21 cellular contexts compared by ENCODE assay signal in genomic region chr15:63494406-63494805, GRCh38. TPM values are rescaled to one million over a fixed set of nuclear protein-coding genes. Genes with fewer than 3 reads are reported as not detected.
DNase-seq lines count a peak whose midpoint lies in the region; TF ChIP-seq lines count a peak whose summit lies in the region.
"Had no signal": no experiment of that assay in that cellular context is flagged by ENCODE, and none has a peak within 500 bp of the region (broad histone marks: within the 10 kb centered on the region; RNA-seq: fewer than 3 reads in every experiment).

No MANE protein-coding gene starts in this region.

- TF ChIP-seq CTCF in CD14-positive monocyte (IDR thresholded peaks at IDR 0.05) = no peak
- TF ChIP-seq CTCF in vagina (IDR thresholded peaks at IDR 0.05) = no peak

- no peaks in the 10 kb centered on the region for H3K36me3 ChIP-seq in vagina
- H3K36me3 ChIP-seq: prostate gland, SJSA1 had no signal

- intact Hi-C loops in activated CD4-positive, alpha-beta T cell treated with anti-CD3 and anti-CD28 coated beads, Interleukin-2, amount 10 ng/mL, durations not matched to agents 24 days and 14 days (cut with micrococcal nuclease) = loop anchor here (1.0 to 10.0 kb wide), 2 partner anchors 9 to 1400 kb away; no protein-coding TSS in a partner anchor
- intact Hi-C loops in CD14-positive monocyte (cut with micrococcal nuclease) (no loop called here), vagina (cut with DNase I) (no loop called here)
- intact Hi-C loops in activated CD4-positive, alpha-beta memory T cell treated with anti-CD3 and anti-CD28 coated beads for 36 hours (cut with micrococcal nuclease) = loop anchor here (1.0 kb wide), 2 partner anchors 9 to 111 kb away; no protein-coding TSS in a partner anchor

- H3K27ac ChIP-seq in vagina = no peak overlapping the region
- H3K27ac ChIP-seq: C4-2B, coronary artery, foreskin keratinocyte, GM23248, prostate gland, SJSA1 had no signal

- H3K4me3 ChIP-seq in vagina = no peak overlapping the region
- H3K4me3 ChIP-seq: coronary artery, GM23248, prostate gland, SJSA1 had no signal

- H3K9me3 Mint-ChIP-seq in activated CD4-positive, alpha-beta T cell treated with anti-CD3 and anti-CD28 coated beads, Interleukin-2, amount 10 ng/mL, durations not matched to agents 24 days and 14 days = no peaks in the 10 kb centered on the region
- H3K9me3 Mint-ChIP-seq in CD14-positive monocyte (peaks cover 0 to 3% (median 0%) of the 10 kb centered on the region in 7 donors), immature natural killer cell (no peaks in the 10 kb centered on the region)
- no peaks in the 10 kb centered on the region for H3K9me3 Mint-ChIP-seq in activated CD4-positive, alpha-beta memory T cell treated with anti-CD3 and anti-CD28 coated beads for 36 hours
- H3K9me3 Mint-ChIP-seq: brain, nephron had no signal

- peaks cover 44% of the 10 kb centered on the region for H3K4me1 Mint-ChIP-seq in activated CD4-positive, alpha-beta T cell treated with anti-CD3 and anti-CD28 coated beads, Interleukin-2, amount 10 ng/mL, durations not matched to agents 24 days and 14 days
- H3K4me1 Mint-ChIP-seq in CD14-positive monocyte = peaks cover 75% of the 10 kb centered on the region
- H3K4me1 Mint-ChIP-seq in activated CD4-positive, alpha-beta memory T cell treated with anti-CD3 and anti-CD28 coated beads for 36 hours (ENCODE audit: low read depth) = peaks cover 61% of the 10 kb centered on the region
- peaks cover 14 to 47% of the 10 kb centered on the region in 2 donors for H3K4me1 Mint-ChIP-seq in immature natural killer cell

- CTCF ChIA-PET in activated CD4-positive, alpha-beta memory T cell treated with anti-CD3 and anti-CD28 coated beads for 36 hours (lab: Charles Lee) = interaction anchor here (1.2 to 3.9 kb wide), 2 partner anchors 10 to 12 kb away, joined by 3 to 24 read pairs; no protein-coding TSS in a partner anchor

- H3K4me3 Mint-ChIP-seq in activated CD4-positive, alpha-beta T cell treated with anti-CD3 and anti-CD28 coated beads, Interleukin-2, amount 10 ng/mL, durations not matched to agents 24 days and 14 days = no peak overlapping the region
- H3K4me3 Mint-ChIP-seq in CD14-positive monocyte (peak overlapping the region; percentile 39 to 78), immature natural killer cell (peak overlapping the region in 2 of 5 donors; percentile 15 to 42)
- H3K4me3 Mint-ChIP-seq in activated CD4-positive, alpha-beta memory T cell treated with anti-CD3 and anti-CD28 coated beads for 36 hours = no peak overlapping the region
- H3K4me3 Mint-ChIP-seq: brain, nephron had no signal

- H3K27ac Mint-ChIP-seq in activated CD4-positive, alpha-beta T cell treated with anti-CD3 and anti-CD28 coated beads, Interleukin-2, amount 10 ng/mL, durations not matched to agents 24 days and 14 days = peak overlapping the region; percentile 68
- H3K27ac Mint-ChIP-seq in CD14-positive monocyte (peak overlapping the region in 5 of 7 donors; percentile 40 to 99 (median 90)), immature natural killer cell (peak overlapping the region in 4 of 6 donors; percentile 15 to 67 (median 44))
- peak overlapping the region; percentile 33 for H3K27ac Mint-ChIP-seq in activated CD4-positive, alpha-beta memory T cell treated with anti-CD3 and anti-CD28 coated beads for 36 hours
- H3K27ac Mint-ChIP-seq: nephron had no signal

- H3K9me3 ChIP-seq in vagina = no peaks in the 10 kb centered on the region
- H3K9me3 ChIP-seq: prostate gland, SJSA1 had no signal

- peak; percentile 62 for DNase-seq in activated CD4-positive, alpha-beta T cell treated with anti-CD3 and anti-CD28 coated beads, Interleukin-2, amount 10 ng/mL, durations not matched to agents 24 days and 14 days
- DNase-seq in activated CD4-positive, alpha-beta T cell treated with anti-CD3 and anti-CD28 coated beads, Interleukin-2, amount 50 U/mL, for 4 hours = no peak
- DNase-seq in CD14-positive monocyte (ENCODE audit: low spot score) = no peak
- DNase-seq in activated CD4-positive, alpha-beta memory T cell treated with anti-CD3 and anti-CD28 coated beads for 36 hours = peak; percentile 58
- DNase-seq in immature natural killer cell = no peak
- DNase-seq in DMS 273 (lab: John Stamatoyannopoulos, UW; ENCODE audit: unreplicated experiment) = no peak
- DNase-seq in vagina (ENCODE audit: extremely low spot score in 2 of 2) = no peak
- no peak for DNase-seq in NCI-H146 treated with DMSO at 0.1 percent for 48 hours (lab: John Stamatoyannopoulos, UW; ENCODE audit: unreplicated experiment)
- DNase-seq: DMS79; foreskin keratinocyte; GM23248; hypothalamus; NCI-H1092; NCI-H69; stimulated activated CD8-positive, alpha-beta memory T cell treated with anti-CD3 and anti-CD28 coated beads, Interleukin-4, amount 100 ng/mL, for 48 hours had no signal

- H3K4me1 ChIP-seq in vagina = peaks cover 11% of the 10 kb centered on the region
- H3K4me1 ChIP-seq: prostate gland had no signal

- no peaks in the 10 kb centered on the region for H3K27me3 ChIP-seq in vagina
- H3K27me3 ChIP-seq: SJSA1 had no signal

- TF ChIP-seq POLR2A in vagina (IDR thresholded peaks at IDR 0.05) = no peak

- POLR2A ChIA-PET in activated CD4-positive, alpha-beta memory T cell treated with anti-CD3 and anti-CD28 coated beads for 36 hours (lab: Charles Lee) = interaction anchor here (0.6 to 5.1 kb wide), 2 partner anchors 10 to 107 kb away, joined by 3 to 40 read pairs; partner anchors contain the start of gene USP3

- peaks cover 2% of the 10 kb centered on the region for H3K36me3 Mint-ChIP-seq in activated CD4-positive, alpha-beta T cell treated with anti-CD3 and anti-CD28 coated beads, Interleukin-2, amount 10 ng/mL, durations not matched to agents 24 days and 14 days (ENCODE audit: low read depth)
- H3K36me3 Mint-ChIP-seq in CD14-positive monocyte (peaks cover 11 to 23% of the 10 kb centered on the region in 2 donors), immature natural killer cell (peaks cover 0 to 5% (median 0%) of the 10 kb centered on the region in 3 donors)
- H3K36me3 Mint-ChIP-seq in activated CD4-positive, alpha-beta memory T cell treated with anti-CD3 and anti-CD28 coated beads for 36 hours = no peaks in the 10 kb centered on the region
- H3K36me3 Mint-ChIP-seq: brain had no signal

- no peaks in the 10 kb centered on the region for H3K27me3 Mint-ChIP-seq in activated CD4-positive, alpha-beta T cell treated with anti-CD3 and anti-CD28 coated beads, Interleukin-2, amount 10 ng/mL, durations not matched to agents 24 days and 14 days
- H3K27me3 Mint-ChIP-seq in CD14-positive monocyte (ENCODE audit: low read depth in 3 of 3) (peaks cover 0 to 9% (median 0%) of the 10 kb centered on the region in 3 donors), immature natural killer cell (ENCODE audit: low read depth in 3 of 3) (peaks cover 0 to 7% (median 6%) of the 10 kb centered on the region in 3 donors)
- no peaks in the 10 kb centered on the region for H3K27me3 Mint-ChIP-seq in activated CD4-positive, alpha-beta memory T cell treated with anti-CD3 and anti-CD28 coated beads for 36 hours

RNA-seq across cellular contexts. Expression of gene USP3, which starts 10.0 kb away (rescaled TPM):
- total RNA-seq in activated CD4-positive, alpha-beta T cell treated with anti-CD3 and anti-CD28 coated beads, Interleukin-2, amount 10 ng/mL, durations not matched to agents 24 days and 14 days = 46.7 and 49.2 TPM in 2 replicates
- polyA plus RNA-seq in CD14-positive monocyte (100 to 1,000 TPM in 1 of 2 donors, 10 to 100 TPM in 1; 91.4 to 122 TPM), immature natural killer cell (10 to 100 TPM; 24.7 to 39.1 (median 32.9) TPM)
- 10 to 100 TPM; 46.1 to 48.9 TPM for total RNA-seq in activated CD4-positive, alpha-beta memory T cell treated with anti-CD3 and anti-CD28 coated beads for 36 hours
- 39.5 TPM for total RNA-seq in vagina

Comparison
In these comparisons a context has a peak if more than half of its experiments do, and no peak if none do; other contexts are left out.
1. DNase-seq: peak in activated CD4-positive, alpha-beta T cell treated with anti-CD3 and anti-CD28 coated beads, Interleukin-2, amount 10 ng/mL, durations not matched to agents 24 days and 14 days (single experiment) and activated CD4-positive, alpha-beta memory T cell treated with anti-CD3 and anti-CD28 coated beads for 36 hours (single experiment); none in activated CD4-positive, alpha-beta T cell treated with anti-CD3 and anti-CD28 coated beads, Interleukin-2, amount 50 U/mL, for 4 hours (0 of 2), CD14-positive monocyte (single experiment), immature natural killer cell (0 of 3), DMS 273 (single experiment), vagina (0 of 2) and NCI-H146 treated with DMSO at 0.1 percent for 48 hours (single experiment).
2. H3K27ac Mint-ChIP-seq: peak in every context shown above with its lines; median percentile 90 in CD14-positive monocyte; 68 in activated CD4-positive, alpha-beta T cell treated with anti-CD3 and anti-CD28 coated beads, Interleukin-2, amount 10 ng/mL, durations not matched to agents 24 days and 14 days; 44 in immature natural killer cell; 33 in activated CD4-positive, alpha-beta memory T cell treated with anti-CD3 and anti-CD28 coated beads for 36 hours.
3. H3K4me3 Mint-ChIP-seq: peak in CD14-positive monocyte (2 of 2); none in activated CD4-positive, alpha-beta T cell treated with anti-CD3 and anti-CD28 coated beads, Interleukin-2, amount 10 ng/mL, durations not matched to agents 24 days and 14 days (single experiment) and activated CD4-positive, alpha-beta memory T cell treated with anti-CD3 and anti-CD28 coated beads for 36 hours (single experiment).
4. intact Hi-C loops: an anchor here in activated CD4-positive, alpha-beta T cell treated with anti-CD3 and anti-CD28 coated beads, Interleukin-2, amount 10 ng/mL, durations not matched to agents 24 days and 14 days (1.0 to 10.0 kb wide) and activated CD4-positive, alpha-beta memory T cell treated with anti-CD3 and anti-CD28 coated beads for 36 hours (1.0 kb wide); none called in CD14-positive monocyte and vagina.